ENCODE assay signal across 8 cellular contexts in genomic region chr10:104580774-104581675, GRCh38.
DNase-seq lines count a peak whose midpoint lies in the region; ATAC-seq and TF ChIP-seq lines count a peak whose summit lies in the region.

No MANE protein-coding gene starts in this region.

- ATAC-seq in GM18867 (IDR thresholded peaks at IDR 0.05; ENCODE audit: unreplicated experiment) = peak; percentile 86
- peak; percentile 83 for ATAC-seq in HG03432 (IDR thresholded peaks at IDR 0.05; ENCODE audit: unreplicated experiment)
- ATAC-seq in activated CD8-positive, alpha-beta memory T cell treated with anti-CD3 and anti-CD28 coated beads, Interleukin-2, amount 10 ng/mL, durations not matched to agents 7 days and 5 days = peak; percentile 76

- TF ChIP-seq CTCF in AG09309 (IDR thresholded peaks at IDR 0.05; ENCODE audit: control insufficient read depth, insufficient read depth, low read depth, low read length, missing control alignments) (peak; percentile 91), epithelial cell of esophagus (IDR thresholded peaks at IDR 0.05; ENCODE audit: insufficient read depth, low read depth, low read length, missing control alignments) (peak; percentile 88)

- H3K27ac Mint-ChIP-seq in activated CD8-positive, alpha-beta memory T cell treated with anti-CD3 and anti-CD28 coated beads, Interleukin-2, amount 10 ng/mL, durations not matched to agents 7 days and 5 days = no peak overlapping the region

- DNase-seq in AG09309 (ENCODE audit: low read depth) = peak; percentile 24
- peak; percentile 82 for DNase-seq in NCI-H82 (lab: John Stamatoyannopoulos, UW)
- peak; percentile 67 for DNase-seq in activated CD8-positive, alpha-beta memory T cell treated with anti-CD3 and anti-CD28 coated beads, Interleukin-2, amount 10 ng/mL, durations not matched to agents 7 days and 5 days
- peak; percentile 85 for DNase-seq in epithelial cell of esophagus (ENCODE audit: low read depth)
- DNase-seq in myocyte (ENCODE audit: low read depth) = peak; percentile 72
- DNase-seq in stimulated activated CD8-positive, alpha-beta memory T cell treated with anti-CD3 and anti-CD28 coated beads, Interleukin-7, amount 100 ng/mL, for 24 hours (ENCODE audit: low read depth) = peak; percentile 33

- H3K4me3 ChIP-seq in AG09309 (ENCODE audit: control insufficient read depth, low read depth, low read length) (no peak overlapping the region), epithelial cell of esophagus (ENCODE audit: low read length) (no peak overlapping the region)

- no peaks in the 10 kb centered on the region for H3K36me3 Mint-ChIP-seq in activated CD8-positive, alpha-beta memory T cell treated with anti-CD3 and anti-CD28 coated beads, Interleukin-2, amount 10 ng/mL, durations not matched to agents 7 days and 5 days

- H3K4me3 Mint-ChIP-seq in activated CD8-positive, alpha-beta memory T cell treated with anti-CD3 and anti-CD28 coated beads, Interleukin-2, amount 10 ng/mL, durations not matched to agents 7 days and 5 days = no peak overlapping the region

- peaks cover 28% of the 10 kb centered on the region for H3K27me3 Mint-ChIP-seq in activated CD8-positive, alpha-beta memory T cell treated with anti-CD3 and anti-CD28 coated beads, Interleukin-2, amount 10 ng/mL, durations not matched to agents 7 days and 5 days

- H3K4me1 Mint-ChIP-seq in activated CD8-positive, alpha-beta memory T cell treated with anti-CD3 and anti-CD28 coated beads, Interleukin-2, amount 10 ng/mL, durations not matched to agents 7 days and 5 days = peaks cover 2% of the 10 kb centered on the region

- no peaks in the 10 kb centered on the region for H3K9me3 Mint-ChIP-seq in activated CD8-positive, alpha-beta memory T cell treated with anti-CD3 and anti-CD28 coated beads, Interleukin-2, amount 10 ng/mL, durations not matched to agents 7 days and 5 days (ENCODE audit: low read depth)

- CTCF ChIA-PET in activated CD8-positive, alpha-beta memory T cell treated with anti-CD3 and anti-CD28 coated beads, Interleukin-2, amount 10 ng/mL, durations not matched to agents 7 days and 5 days (lab: Charles Lee) = interaction anchor here (0.9 to 1.4 kb wide), 5 partner anchors 10 to 344 kb away, joined by 3 to 4 read pairs (median 3); no protein-coding TSS in a partner anchor

Comparison
In these comparisons a context has a peak if more than half of its experiments do, and no peak if none do; other contexts are left out.
1. DNase-seq: peak in every context shown above with its lines; median percentile 85 in epithelial cell of esophagus; 82 in NCI-H82; 72 in myocyte; 67 in activated CD8-positive, alpha-beta memory T cell treated with anti-CD3 and anti-CD28 coated beads, Interleukin-2, amount 10 ng/mL, durations not matched to agents 7 days and 5 days; 33 in stimulated activated CD8-positive, alpha-beta memory T cell treated with anti-CD3 and anti-CD28 coated beads, Interleukin-7, amount 100 ng/mL, for 24 hours; 24 in AG09309.